Comparison of ENCODE assay signal across 5 cellular contexts in the genomic region with DNA sequence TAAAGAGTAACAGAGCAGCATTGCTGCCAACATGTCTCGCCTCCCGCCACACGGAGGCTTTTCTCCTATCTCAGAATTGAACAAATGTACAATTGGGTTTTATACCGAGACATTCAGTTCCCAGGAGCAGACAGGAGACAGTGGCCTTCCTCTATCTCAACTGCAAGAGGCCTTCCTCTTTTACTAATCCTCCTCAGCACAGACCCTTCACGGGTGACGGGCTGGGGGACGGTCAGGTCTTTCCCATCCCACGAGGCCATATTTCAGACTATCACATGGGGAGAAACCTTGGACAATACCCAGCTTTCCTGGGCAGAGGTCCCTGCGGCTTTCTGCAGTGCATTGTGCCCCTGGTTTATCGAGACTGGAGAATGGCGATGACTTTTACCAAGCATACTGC. TPM values are rescaled to one million over a fixed set of nuclear protein-coding genes. Genes with fewer than 3 reads are reported as not detected.
DNase-seq lines count a peak whose midpoint lies in the region; FAIRE-seq and TF ChIP-seq lines count a peak whose summit lies in the region.
"Not testable (repeated sequence)": the region's sequence is repeated elsewhere in the genome, so short reads cannot be mapped to it uniquely, and the experiment has no call there.

No MANE protein-coding gene starts in this region.

- H3K4me1 ChIP-seq in Karpas-422 (ENCODE audit: low read length); kidney (ENCODE audit: control insufficient read depth in 1 of 2, insufficient read depth in 1 of 2, low read depth in 1 of 2, low read length in 2 of 2): not testable (repeated sequence)
- H3K4me1 ChIP-seq in subcutaneous abdominal adipose tissue (ENCODE audit: control insufficient read depth in 5 of 5, insufficient read depth in 5 of 5, low read length in 5 of 5): peaks cover 0 to 30% (median 14%) of the 10 kb centered on the region in 5 donors

- not testable (repeated sequence) for H3K4me3 ChIP-seq in Karpas-422 (ENCODE audit: low read length); kidney (ENCODE audit: low read length in 2 of 2); subcutaneous abdominal adipose tissue (ENCODE audit: low read depth in 1 of 5, low read length in 5 of 5)

- peak overlapping the region; percentile 73 for H3K27ac Mint-ChIP-seq in Calu3 (ENCODE audit: unreplicated experiment)

- H2AFZ ChIP-seq in Karpas-422 (ENCODE audit: low read length): not testable (repeated sequence)

- H3K9me3 Mint-ChIP-seq in Calu3 (ENCODE audit: low read depth, unreplicated experiment): not testable (repeated sequence)

- not testable (repeated sequence) for H4K20me1 ChIP-seq in Karpas-422 (ENCODE audit: insufficient read depth, low read depth, low read length)

- intact Hi-C loops in Calu3 (cut with micrococcal nuclease; ENCODE audit: unreplicated experiment); kidney (cut with DNase I); posterior vena cava (cut with DNase I): not testable (repeated sequence)

- H3K36me3 ChIP-seq in Karpas-422 (ENCODE audit: insufficient read depth, low read length); kidney (ENCODE audit: control insufficient read depth in 1 of 2, insufficient read depth in 2 of 2, low read length in 2 of 2); subcutaneous abdominal adipose tissue (ENCODE audit: control insufficient read depth in 5 of 5, insufficient read depth in 5 of 5, low read length in 5 of 5): not testable (repeated sequence)

- not testable (repeated sequence) for H3K27ac ChIP-seq in Karpas-422 (ENCODE audit: low read length); kidney (ENCODE audit: low read depth in 2 of 2, low read length in 2 of 2)
- peak overlapping the region; percentile 63 for H3K27ac ChIP-seq in subcutaneous abdominal adipose tissue (ENCODE audit: low read depth, low read length)

- DNase-seq in Calu3: not testable (repeated sequence)
- DNase-seq in Karpas-422: peak; percentile 15
- peak; percentile 53 for DNase-seq in kidney
- peak; percentile 58 for DNase-seq in posterior vena cava (ENCODE audit: low spot score)

- not testable (repeated sequence) for H3K4me3 Mint-ChIP-seq in Calu3 (ENCODE audit: low read depth, unreplicated experiment)

- H3K4me1 Mint-ChIP-seq in Calu3 (ENCODE audit: low read depth, unreplicated experiment): peaks cover 84% of the 10 kb centered on the region

- not testable (repeated sequence) for H3K9me3 ChIP-seq in Karpas-422 (ENCODE audit: low read length); kidney (ENCODE audit: control insufficient read depth in 1 of 2, low read length in 2 of 2); subcutaneous abdominal adipose tissue (ENCODE audit: control insufficient read depth in 5 of 5, low read length in 5 of 5)

- H3K27me3 Mint-ChIP-seq in Calu3 (ENCODE audit: unreplicated experiment): not testable (repeated sequence)

- not testable (repeated sequence) for H3K79me2 ChIP-seq in Karpas-422 (ENCODE audit: low read length)

- not testable (repeated sequence) for BruUV-seq in Calu3 (replicated peaks; lab: Mats Ljungman, UMichigan)

- H3K36me3 Mint-ChIP-seq in Calu3 (ENCODE audit: insufficient read depth, unreplicated experiment): peaks cover 17% of the 10 kb centered on the region

- not testable (repeated sequence) for TF ChIP-seq CTCF in Calu3 (IDR thresholded peaks at IDR 0.05; ENCODE audit: unreplicated experiment); kidney (IDR thresholded peaks at IDR 0.05; ENCODE audit: borderline replicate concordance, extremely low read depth, insufficient read depth)

- H3K9ac ChIP-seq in Karpas-422 (ENCODE audit: low read length); kidney (ENCODE audit: low read length in 2 of 2); subcutaneous abdominal adipose tissue (ENCODE audit: low read length in 5 of 5): not testable (repeated sequence)

- not testable (repeated sequence) for H3K4me2 ChIP-seq in Karpas-422 (ENCODE audit: low read depth, low read length, poor library complexity, severe bottlenecking)

- CTCF ChIA-PET in Calu3 (lab: Charles Lee): not testable (repeated sequence)

- H3K9me2 ChIP-seq in Karpas-422 (replicated peaks; ENCODE audit: insufficient read depth, low read length): not testable (repeated sequence)

- not testable (repeated sequence) for H3K27me3 ChIP-seq in Karpas-422 (ENCODE audit: low read length); subcutaneous abdominal adipose tissue (ENCODE audit: control insufficient read depth in 5 of 5, insufficient read depth in 4 of 5, low read length in 5 of 5)

- not testable (repeated sequence) for FAIRE-seq in kidney (lab: Jason Lieb, UNC)

RNA-seq across cellular contexts. Expression of gene NEK7, which starts 26.7 kb away (rescaled TPM):
- total RNA-seq in Calu3 (2022): 136 and 145 TPM in 2 replicates
- total RNA-seq in Karpas-422 (2014; rRNA removed; shearing (Covaris generic); ENCODE audit: low replicate concordance): 36.7 and 133 TPM in 2 replicates
- total RNA-seq in kidney: 65.5 TPM
- polyA plus RNA-seq in kidney (ENCODE audit: insufficient read depth, low read depth, low replicate concordance): 17.3 TPM
- 100 to 1,000 TPM; 117 to 165 TPM for total RNA-seq in posterior vena cava
